Comparison of ENCODE assay signal across 10 cellular contexts in the genomic region with DNA sequence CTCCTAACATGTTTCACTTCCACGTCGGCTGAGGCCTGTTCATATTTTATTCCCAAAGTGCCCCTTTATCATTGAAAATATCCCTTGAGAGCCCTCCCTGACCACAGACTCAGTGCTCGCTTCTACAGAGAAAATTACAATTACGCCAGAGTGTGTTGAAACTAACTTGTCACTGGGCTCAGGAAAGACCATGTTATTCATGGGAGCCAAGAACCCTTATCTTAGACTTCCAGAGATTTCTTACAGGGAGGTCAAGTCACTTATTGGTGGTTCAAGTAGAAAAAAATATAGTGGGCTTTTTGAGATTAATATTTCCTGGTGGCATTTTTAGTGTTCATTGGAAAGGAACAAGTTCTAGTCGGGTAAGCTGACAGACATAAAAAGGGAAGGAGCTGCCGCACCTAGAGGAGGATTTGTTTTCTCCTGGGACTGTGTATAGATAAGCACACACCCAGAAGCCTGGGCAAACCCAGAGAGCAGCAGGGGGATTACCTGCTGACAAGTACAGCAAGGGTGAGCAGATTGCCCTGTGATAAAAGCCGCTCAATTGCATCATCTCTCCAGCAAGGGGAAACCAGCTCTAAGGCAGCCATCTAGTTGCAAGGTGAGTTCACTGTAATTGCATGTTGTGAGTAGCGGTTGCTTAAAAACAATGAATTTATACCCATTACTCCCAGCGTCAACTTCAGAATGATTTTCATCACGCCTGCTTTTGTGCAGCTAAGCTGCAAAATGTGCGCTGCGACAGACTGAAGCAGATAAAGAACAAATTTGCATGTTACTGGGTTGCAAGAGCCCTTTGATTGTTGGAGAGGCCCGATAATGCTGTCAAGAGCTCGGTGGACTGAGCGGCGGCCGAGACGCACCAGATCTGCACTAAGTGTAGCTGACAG. TPM values are rescaled to one million over a fixed set of nuclear protein-coding genes. Genes with fewer than 3 reads are reported as not detected.
DNase-seq lines count a peak whose midpoint lies in the region; ATAC-seq and TF ChIP-seq lines count a peak whose summit lies in the region.
"Had no signal": no experiment of that assay in that cellular context is flagged by ENCODE, and none has a peak within 500 bp of the region (broad histone marks: within the 10 kb centered on the region; RNA-seq: fewer than 3 reads in every experiment).

No MANE protein-coding gene starts in this region.

- 52 to 58% methylated on average over 18 of the region's 18 CpGs for WGBS in thyroid gland, 2 donors

- DNase-seq in H7 (peak; percentile 25), NCI-H2107 (lab: John Stamatoyannopoulos, UW) (peak; percentile 40), cardiac muscle cell (ENCODE audit: low read depth in 1 of 2, low spot score in 1 of 2) (peak; percentile 85 to 86), coronary artery (ENCODE audit: low spot score) (no peak), thyroid gland (no peak)

- H3K27ac ChIP-seq in cardiac muscle cell, result peak overlapping the region; percentile 76
- no peak overlapping the region for H3K27ac ChIP-seq in coronary artery
- no peak overlapping the region for H3K27ac ChIP-seq in thyroid gland
- H3K27ac ChIP-seq: thoracic aorta had no signal

- no peak for TF ChIP-seq POLR2A in thyroid gland (IDR thresholded peaks at IDR 0.05)

- H3K27me3 ChIP-seq in H7 (ENCODE audit: control insufficient read depth, insufficient read depth, low read length) (no peaks in the 10 kb centered on the region), cardiac muscle cell (no peaks in the 10 kb centered on the region), thyroid gland (no peaks in the 10 kb centered on the region)

- peak overlapping the region; percentile 16; the same call in 1 of the 2 replicates for H3K9ac ChIP-seq in ES-I3 (ENCODE audit: low read depth, low read length)

- H3K4me3 ChIP-seq in H7 (ENCODE audit: insufficient read depth, low read depth, low read length) (no peak overlapping the region), cardiac muscle cell (no peak overlapping the region), coronary artery (no peak overlapping the region), thyroid gland (replicated peaks in 1 of 3) (no peak overlapping the region)
- H3K4me3 ChIP-seq: thoracic aorta had no signal

- H3K9me3 ChIP-seq in ES-I3 (ENCODE audit: control insufficient read depth, insufficient read depth, low read length), result no peaks in the 10 kb centered on the region; the same call in 1 of the 2 replicates
- H3K9me3 ChIP-seq in cardiac muscle cell (ENCODE audit: low read depth), result no peaks in the 10 kb centered on the region
- H3K9me3 ChIP-seq in thyroid gland, result no peaks in the 10 kb centered on the region
- H3K9me3 ChIP-seq: thoracic aorta had no signal

- TF ChIP-seq CTCF in cardiac muscle cell (IDR thresholded peaks at IDR 0.05; ENCODE audit: low read depth, low read length), result no peak
- TF ChIP-seq CTCF in coronary artery (IDR thresholded peaks at IDR 0.05), result no peak
- TF ChIP-seq CTCF in thyroid gland (IDR thresholded peaks at IDR 0.05), result no peak

- H3K36me3 ChIP-seq in ES-I3 (ENCODE audit: insufficient read depth, low read length), result no peaks in the 10 kb centered on the region
- H3K36me3 ChIP-seq in H7 (replicated peaks; ENCODE audit: control insufficient read depth, insufficient read depth, low read length), result no peaks in the 10 kb centered on the region
- H3K36me3 ChIP-seq in cardiac muscle cell, result no peaks in the 10 kb centered on the region
- no peaks in the 10 kb centered on the region for H3K36me3 ChIP-seq in thyroid gland
- H3K36me3 ChIP-seq: thoracic aorta had no signal

- ATAC-seq in HG03025 (IDR thresholded peaks at IDR 0.05; ENCODE audit: low FRiP score, unreplicated experiment) (no peak), HG03097 (IDR thresholded peaks at IDR 0.05; ENCODE audit: low FRiP score, unreplicated experiment) (no peak)

- intact Hi-C loops in thyroid gland (cut with DNase I), result no loop called here

- H3K4me1 ChIP-seq in ES-I3 (ENCODE audit: insufficient read depth, low read length) (peaks cover 11% of the 10 kb centered on the region), cardiac muscle cell (ENCODE audit: low read depth) (peaks cover 43% of the 10 kb centered on the region), thyroid gland (no peaks in the 10 kb centered on the region)

RNA-seq across cellular contexts. Expression of a gene that starts 46.2 kb away (rescaled TPM):
- total RNA-seq in H7 (2014; rRNA removed; shearing (Covaris generic)), result 0.04 TPM in 1 of 2 replicates, not detected in the other
- total RNA-seq in cardiac muscle cell (0.18 TPM in 2 replicates), thyroid gland (under 1 TPM in 3 of 4 donors, not detected in 1; 0.11 to 0.40 (median 0.20) TPM)
- not detected in 2 replicates for polyA plus RNA-seq in cardiac muscle cell
- total RNA-seq: mononuclear cell had no signal

Comparison
In these comparisons a context has a peak if more than half of its experiments do, and no peak if none do; other contexts are left out.
1. DNase-seq: peak in H7 (single experiment), NCI-H2107 (single experiment) and cardiac muscle cell (2 of 2); none in coronary artery (single experiment) and thyroid gland (0 of 2).